Comparison of ENCODE assay signal across 22 cellular contexts in genomic region chr3:10455515-10455914, GRCh38. TPM values are rescaled to one million over a fixed set of nuclear protein-coding genes. Genes with fewer than 3 reads are reported as not detected.
DNase-seq lines count a peak whose midpoint lies in the region; ATAC-seq, FAIRE-seq and TF ChIP-seq lines count a peak whose summit lies in the region.
"Had no signal": no experiment of that assay in that cellular context is flagged by ENCODE, and none has a peak within 500 bp of the region (broad histone marks: within the 10 kb centered on the region; RNA-seq: fewer than 3 reads in every experiment).

No MANE protein-coding gene starts in this region.

- no peak overlapping the region for H3K4me3 ChIP-seq in liver (ENCODE audit: low read depth in 1 of 3, low read length in 3 of 3)
- H3K4me3 ChIP-seq in HepG2 (replicated peaks in 1 of 3; ENCODE audit: insufficient read depth in 1 of 3, low read depth in 2 of 3, low read length in 3 of 3) = no peak overlapping the region
- H3K4me3 ChIP-seq in BLaER1 treated with 17β-estradiol and CSF1 and Interleukin-3, amounts not matched to agents 10 nM and 100 nM = no peak overlapping the region

- H3K36me3 ChIP-seq in liver (ENCODE audit: control insufficient read depth in 4 of 4, insufficient read depth in 3 of 4, low read depth in 1 of 4, low read length in 3 of 4) (peaks cover 0 to 2% (median 0%) of the 10 kb centered on the region in 4 donors), HepG2 (replicated peaks in 1 of 2; ENCODE audit: control insufficient read depth in 1 of 2, insufficient read depth in 2 of 2, low read length in 2 of 2) (no peaks in the 10 kb centered on the region)
- no peaks in the 10 kb centered on the region for H3K36me3 ChIP-seq in BLaER1 treated with 17β-estradiol and CSF1 and Interleukin-3, amounts not matched to agents 10 nM and 100 nM
- H3K36me3 ChIP-seq: BE2C had no signal

- in situ Hi-C loops in HepG2 (cut with HindIII; ENCODE audit: extremely low pct_ligation_motif_present, low pct_unique_long_range_greater_than_20kb) = no loop called here

- intact Hi-C loops in HepG2 (cut with micrococcal nuclease; ENCODE audit: unreplicated experiment) = no loop called here

- POLR2A ChIA-PET in HepG2 (lab: Yijun Ruan, JAX) = no interaction called here

- FAIRE-seq in HepG2 (lab: Jason Lieb, UNC) = no peak
- FAIRE-seq: A204.1, G401.6, GM12891 had no signal

- H3K9ac ChIP-seq in liver (ENCODE audit: low read depth in 1 of 2, low read length in 2 of 2) = no peak overlapping the region
- no peak overlapping the region for H3K9ac ChIP-seq in HepG2 (ENCODE audit: insufficient read depth, low read depth, low read length)
- no peak overlapping the region for H3K9ac ChIP-seq in BLaER1 treated with 17β-estradiol and CSF1 and Interleukin-3, amounts not matched to agents 10 nM and 100 nM

- no peaks in the 10 kb centered on the region for H3K79me2 ChIP-seq in HepG2 (ENCODE audit: insufficient read depth, low read length)

- H3K9me3 ChIP-seq in liver (ENCODE audit: control insufficient read depth in 4 of 4, low read length in 3 of 4) = no peaks in the 10 kb centered on the region
- H3K9me3 ChIP-seq in HepG2 (ENCODE audit: low read length) = no peaks in the 10 kb centered on the region
- no peaks in the 10 kb centered on the region for H3K9me3 ChIP-seq in BLaER1 treated with 17β-estradiol and CSF1 and Interleukin-3, amounts not matched to agents 10 nM and 100 nM (replicated peaks in 1 of 11)
- H3K9me3 ChIP-seq: BE2C had no signal

- H3K27ac ChIP-seq in liver (ENCODE audit: low read depth in 1 of 2, low read length in 2 of 2) = no peak overlapping the region
- H3K27ac ChIP-seq in HepG2 (ENCODE audit: extremely low read length, insufficient read depth, low read length) = no peak overlapping the region
- no peak overlapping the region for H3K27ac ChIP-seq in BLaER1 treated with 17β-estradiol and CSF1 and Interleukin-3, amounts not matched to agents 10 nM and 100 nM

- no TSS peak for BruUV-seq in HepG2 (replicated peaks; lab: Mats Ljungman, UMichigan)

- no peak overlapping the region for H2AFZ ChIP-seq in HepG2 (ENCODE audit: low read length)

- TF ChIP-seq CTCF in liver (IDR thresholded peaks at IDR 0.05; ENCODE audit: low read depth, low read length, missing input control) (no peak), HepG2 (CRISPR knock-in tag; IDR thresholded peaks at IDR 0.05) (no peak)

- H3K4me2 ChIP-seq in HepG2 (ENCODE audit: low read depth, low read length) = no peak overlapping the region
- H3K4me2 ChIP-seq in BLaER1 treated with 17β-estradiol and CSF1 and Interleukin-3, amounts not matched to agents 10 nM and 100 nM = peak overlapping the region; percentile 6 to 95 (median 80); a peak in 20 of 22 replicates

- H4K20me1 ChIP-seq in HepG2 (ENCODE audit: insufficient read depth, low read length) = peaks cover 5% of the 10 kb centered on the region; the same call in 1 of the 2 replicates
- H4K20me1 ChIP-seq in BLaER1 treated with 17β-estradiol and CSF1 and Interleukin-3, amounts not matched to agents 10 nM and 100 nM = peaks cover 0 to 43% (median 0%) of the 10 kb centered on the region in 11 experiments; a peak in 4 of 22 replicates

- TF ChIP-seq EP300 in HepG2 (IDR thresholded peaks at IDR 0.05; ENCODE audit: low read depth in 2 of 2, low read length in 2 of 2) (no peak), HepG2 (CRISPR knock-in tag; IDR thresholded peaks at IDR 0.05; ENCODE audit: borderline replicate concordance) (no peak)

- CTCF ChIA-PET in HepG2 (lab: Yijun Ruan, JAX; ENCODE audit: low intra/inter-chr PET ratio, low total read pairs) = no interaction called here

- ATAC-seq in HepG2 = no peak
- ATAC-seq in left lobe of liver = peak; percentile 73

- no peak for DNase-seq in HepG2 (ENCODE audit: low spot score)
- peak; percentile 57 for DNase-seq in left lobe of liver (ENCODE audit: low spot score)
- DNase-seq in DMS114 treated with DMSO at 0.1 percent for 48 hours (lab: John Stamatoyannopoulos, UW; ENCODE audit: unreplicated experiment) = no peak
- no peak for DNase-seq in NCI-H1694 (lab: John Stamatoyannopoulos, UW)
- no peak for DNase-seq in cortex of kidney (lab: John Stamatoyannopoulos, UW)
- DNase-seq: 8988T; ACHN; BE2C; C1 segment of cervical spinal cord; CD4-positive, alpha-beta memory T cell; CD4-positive, CD25-positive, alpha-beta regulatory T cell; CD8-positive, alpha-beta memory T cell; COR-L47; DMS 273 treated with DMSO at 0.1 percent for 48 hours; DMS79 treated with DMSO at 0.1 percent for 48 hours; GF-D8 had no signal

- no peak for TF ChIP-seq POLR2A in HepG2 (IDR thresholded peaks at IDR 0.05; ENCODE audit: insufficient read depth in 1 of 2, low read depth in 2 of 2, low read length in 2 of 2)

- TF ChIP-seq RAD21 in liver (IDR thresholded peaks at IDR 0.05) (peak in 1 of 2 donors; percentile 28), HepG2 (CRISPR knock-in tag; IDR thresholded peaks at IDR 0.05) (no peak)

- no peaks in the 10 kb centered on the region for H3K4me1 ChIP-seq in liver (ENCODE audit: control insufficient read depth in 4 of 4, insufficient read depth in 4 of 4, low read length in 3 of 4)
- no peaks in the 10 kb centered on the region for H3K4me1 ChIP-seq in HepG2 (ENCODE audit: insufficient read depth, low read length)
- H3K4me1 ChIP-seq in BLaER1 treated with 17β-estradiol and CSF1 and Interleukin-3, amounts not matched to agents 10 nM and 100 nM = peaks cover 41 to 95% (median 76%) of the 10 kb centered on the region in 10 experiments
- H3K4me1 ChIP-seq: BE2C had no signal

- no peaks in the 10 kb centered on the region for H3K27me3 ChIP-seq in liver (ENCODE audit: control insufficient read depth in 4 of 4, insufficient read depth in 4 of 4, low read length in 3 of 4)
- H3K27me3 ChIP-seq in HepG2 (ENCODE audit: control insufficient read depth in 1 of 2, insufficient read depth in 2 of 2, low read length in 2 of 2) = no peaks in the 10 kb centered on the region
- H3K27me3 ChIP-seq in BLaER1 treated with 17β-estradiol and CSF1 and Interleukin-3, amounts not matched to agents 10 nM and 100 nM = no peaks in the 10 kb centered on the region
- H3K27me3 ChIP-seq: BE2C had no signal

TF ChIP-seq in liver, 16 proteins besides CTCF, POLR2A, EP300 and RAD21 (continues in another document):
- TF ChIP-seq GABPA (IDR thresholded peaks at IDR 0.05 in 1 of 2, conservative IDR thresholded peaks at IDR 0.05 in 1 of 2) (no peak), HNF4A (conservative IDR thresholded peaks at IDR 0.05) (no peak), FOXA1 (IDR thresholded peaks at IDR 0.05) (no peak), JUND (IDR thresholded peaks at IDR 0.05) (no peak), TAF1 (conservative IDR thresholded peaks at IDR 0.05) (no peak)

TF ChIP-seq in HepG2, 621 proteins besides CTCF, POLR2A, EP300 and RAD21 (continues in another document):
- TF ChIP-seq ZNF615 (CRISPR knock-in tag; IDR thresholded peaks at IDR 0.05; ENCODE audit: borderline replicate concordance) (no peak), PAWR (CRISPR knock-in tag; IDR thresholded peaks at IDR 0.05; ENCODE audit: borderline replicate concordance) (no peak), MYNN (CRISPR knock-in tag; IDR thresholded peaks at IDR 0.05; ENCODE audit: low read depth) (no peak), ZNF672 (CRISPR knock-in tag; IDR thresholded peaks at IDR 0.05) (no peak), ZFP62 (CRISPR knock-in tag; IDR thresholded peaks at IDR 0.05) (no peak), ZNF180 (CRISPR knock-in tag; IDR thresholded peaks at IDR 0.05; ENCODE audit: borderline replicate concordance, low read depth) (no peak), HNF4A (CRISPR knock-in tag; IDR thresholded peaks at IDR 0.05) (no peak), MLX (CRISPR knock-in tag; IDR thresholded peaks at IDR 0.05) (no peak), ZNF607 (CRISPR knock-in tag; IDR thresholded peaks at IDR 0.05; ENCODE audit: borderline replicate concordance) (no peak), ZNF605 (CRISPR knock-in tag; IDR thresholded peaks at IDR 0.05) (no peak), SCMH1 (CRISPR knock-in tag; IDR thresholded peaks at IDR 0.05; ENCODE audit: borderline replicate concordance) (no peak), KDM6A (CRISPR knock-in tag; IDR thresholded peaks at IDR 0.05; ENCODE audit: low read depth) (no peak)

RNA-seq across cellular contexts. Expression of gene ATP2B2, which starts 49.9 kb away (rescaled TPM):
- total RNA-seq in liver = 10 to 100 TPM; 26.8 to 27.8 TPM
- 10 to 100 TPM; 10.4 to 14.6 TPM for polyA plus RNA-seq in liver
- 1.1 and 1.5 TPM in 2 replicates for total RNA-seq in HepG2 (2016; rRNA removed; fragmentation: Illumina TruSeq; extraction: Trizol)
- 0.30 and 0.35 TPM in 2 replicates for total RNA-seq in HepG2 (2016; cell fraction: cytosol; rRNA removed; fragmentation: Illumina TruSeq; extraction: Trizol; ENCODE audit: low read depth)
- total RNA-seq in HepG2 (2016; cell fraction: insoluble cytoplasmic fraction; rRNA removed; fragmentation: Illumina TruSeq; extraction: Trizol) = 0.62 and 1.7 TPM in 2 replicates
- 1.3 and 1.6 TPM in 2 replicates for total RNA-seq in HepG2 (2016; cell fraction: membrane; rRNA removed; fragmentation: Illumina TruSeq; extraction: Trizol)
- total RNA-seq in HepG2 (2016; cell fraction: nucleus; rRNA removed; fragmentation: Illumina TruSeq; extraction: Trizol) = 2.9 and 3.0 TPM in 2 replicates
- polyA plus RNA-seq in HepG2 (2011; rRNA removed) = 2.3 and 4.0 TPM in 2 replicates
- 1.5 and 2.5 TPM in 2 replicates for polyA plus RNA-seq in HepG2 (2011; cell fraction: cytosol; rRNA removed)
- 8.9 and 11.7 TPM in 2 replicates for polyA plus RNA-seq in HepG2 (2011; cell fraction: nucleus; rRNA removed)
- 5.0 and 8.8 TPM in 2 replicates for polyA plus RNA-seq in HepG2 (2012)
- polyA plus RNA-seq in HepG2 (2016; cell fraction: cytosol; fragmentation: Illumina TruSeq; extraction: Trizol; ENCODE audit: low read depth) = 0.29 and 0.54 TPM in 2 replicates
- 0.86 and 1.1 TPM in 2 replicates for polyA plus RNA-seq in HepG2 (2016; cell fraction: insoluble cytoplasmic fraction; fragmentation: Illumina TruSeq; extraction: Trizol; ENCODE audit: low read depth)
- 0.66 and 0.84 TPM in 2 replicates for polyA plus RNA-seq in HepG2 (2016; cell fraction: membrane; fragmentation: Illumina TruSeq; extraction: Trizol; ENCODE audit: low read depth)
- 2.6 and 4.2 TPM in 2 replicates for polyA plus RNA-seq in HepG2 (2016; cell fraction: nucleus; fragmentation: Illumina TruSeq; extraction: Trizol; ENCODE audit: insufficient read depth, low read depth)
- 5.2 TPM in 1 of 2 replicates, not detected in the other for polyA minus RNA-seq in HepG2 (2011; rRNA and poly(A)+ RNA removed; ENCODE audit: low replicate concordance)
- 1.8 and 4.1 TPM in 2 replicates for polyA minus RNA-seq in HepG2 (2011; cell fraction: cytosol; rRNA and poly(A)+ RNA removed)
- 9.0 and 11.7 TPM in 2 replicates for polyA minus RNA-seq in HepG2 (2011; cell fraction: nucleus; rRNA and poly(A)+ RNA removed)
- total RNA-seq in left lobe of liver = 37.9 TPM
- total RNA-seq: CD4-positive, alpha-beta memory T cell; CD4-positive, CD25-positive, alpha-beta regulatory T cell; CD8-positive, alpha-beta memory T cell had no signal
- polyA plus RNA-seq: CD14-positive monocyte; CD4-positive, alpha-beta memory T cell; CD8-positive, alpha-beta memory T cell had no signal
